Comparison of ENCODE assay signal across 1 cellular context in the genomic region with DNA sequence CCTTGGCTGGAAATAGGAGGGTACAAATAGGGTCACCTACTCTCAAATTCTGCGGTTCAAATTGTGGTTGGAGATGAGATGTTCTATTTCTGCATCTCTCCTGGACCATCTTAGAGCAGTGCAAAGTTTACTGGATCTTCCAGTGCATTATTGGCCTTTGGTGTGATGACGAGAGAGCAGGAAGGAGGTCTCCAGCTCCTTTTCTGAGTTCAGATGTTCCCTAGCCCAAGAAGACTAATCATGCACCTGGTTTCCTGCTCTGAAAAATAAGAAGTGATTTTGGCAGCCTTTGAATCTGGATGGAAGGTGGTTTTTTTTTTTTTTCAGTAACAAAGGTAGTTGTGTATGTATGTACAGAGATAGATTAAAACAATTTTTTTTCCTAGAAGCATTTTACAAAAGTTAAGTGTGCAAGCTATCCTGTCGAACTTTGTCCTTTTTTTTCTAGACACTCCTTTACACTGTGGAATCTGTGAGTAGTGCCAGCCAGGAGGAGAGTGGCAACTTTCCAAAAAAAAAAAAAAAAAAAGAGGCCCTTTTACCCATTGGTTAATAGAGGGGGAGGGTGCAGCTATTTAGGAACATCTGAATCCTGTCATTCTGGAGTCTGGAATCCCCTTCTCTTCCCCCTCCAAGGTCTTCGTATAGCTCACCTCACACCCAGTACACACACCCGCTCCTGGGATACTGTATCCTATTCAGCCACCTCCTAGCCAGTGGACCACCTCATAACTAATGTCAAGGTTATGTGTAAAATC.
TF ChIP-seq lines count a peak whose summit lies in the region.

No MANE protein-coding gene starts in this region.

TF ChIP-seq in A549, 52 proteins besides CTCF, POLR2A, EP300 and RAD21 (continued from another document):
- no peak for TF ChIP-seq FOSB (CRISPR knock-in tag; IDR thresholded peaks at IDR 0.05)
- TF ChIP-seq ZNF302 (CRISPR knock-in tag; IDR thresholded peaks at IDR 0.05), result no peak
- TF ChIP-seq, protein P1, sequence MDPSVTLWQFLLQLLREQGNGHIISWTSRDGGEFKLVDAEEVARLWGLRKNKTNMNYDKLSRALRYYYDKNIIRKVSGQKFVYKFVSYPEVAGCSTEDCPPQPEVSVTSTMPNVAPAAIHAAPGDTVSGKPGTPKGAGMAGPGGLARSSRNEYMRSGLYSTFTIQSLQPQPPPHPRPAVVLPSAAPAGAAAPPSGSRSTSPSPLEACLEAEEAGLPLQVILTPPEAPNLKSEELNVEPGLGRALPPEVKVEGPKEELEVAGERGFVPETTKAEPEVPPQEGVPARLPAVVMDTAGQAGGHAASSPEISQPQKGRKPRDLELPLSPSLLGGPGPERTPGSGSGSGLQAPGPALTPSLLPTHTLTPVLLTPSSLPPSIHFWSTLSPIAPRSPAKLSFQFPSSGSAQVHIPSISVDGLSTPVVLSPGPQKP (IDR thresholded peaks at IDR 0.05; ENCODE audit: low read depth, low read length), result no peak
- TF ChIP-seq HOXB5 (CRISPR knock-in tag; IDR thresholded peaks at IDR 0.05), result no peak
- TF ChIP-seq ESRRA (IDR thresholded peaks at IDR 0.05; ENCODE audit: borderline replicate concordance, low read length), result no peak
- no peak for TF ChIP-seq HEYL (CRISPR knock-in tag; IDR thresholded peaks at IDR 0.05)
- TF ChIP-seq PHF8 (IDR thresholded peaks at IDR 0.05; ENCODE audit: borderline replicate concordance, low read depth), result no peak
- TF ChIP-seq GATA3 (IDR thresholded peaks at IDR 0.05; ENCODE audit: borderline replicate concordance), result no peak
- no peak for TF ChIP-seq RFX5 (IDR thresholded peaks at IDR 0.05)
- no peak for TF ChIP-seq NPAS2 (CRISPR knock-in tag; IDR thresholded peaks at IDR 0.05; ENCODE audit: borderline replicate concordance)
- TF ChIP-seq MAZ (IDR thresholded peaks at IDR 0.05; ENCODE audit: borderline replicate concordance, low read depth, low read length), result no peak
- TF ChIP-seq FOSL2 (IDR thresholded peaks at IDR 0.05), result no peak
- no peak for TF ChIP-seq FOSL2 (CRISPR knock-in tag; IDR thresholded peaks at IDR 0.05)
- TF ChIP-seq, protein P2, sequence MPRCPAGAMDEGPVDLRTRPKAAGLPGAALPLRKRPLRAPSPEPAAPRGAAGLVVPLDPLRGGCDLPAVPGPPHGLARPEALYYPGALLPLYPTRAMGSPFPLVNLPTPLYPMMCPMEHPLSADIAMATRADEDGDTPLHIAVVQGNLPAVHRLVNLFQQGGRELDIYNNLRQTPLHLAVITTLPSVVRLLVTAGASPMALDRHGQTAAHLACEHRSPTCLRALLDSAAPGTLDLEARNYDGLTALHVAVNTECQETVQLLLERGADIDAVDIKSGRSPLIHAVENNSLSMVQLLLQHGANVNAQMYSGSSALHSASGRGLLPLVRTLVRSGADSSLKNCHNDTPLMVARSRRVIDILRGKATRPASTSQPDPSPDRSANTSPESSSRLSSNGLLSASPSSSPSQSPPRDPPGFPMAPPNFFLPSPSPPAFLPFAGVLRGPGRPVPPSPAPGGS (IDR thresholded peaks at IDR 0.05), result no peak
